11 cellular contexts compared by ENCODE assay signal in genomic region chr14:35643513-35643912, GRCh38.
"Had no signal": no experiment of that assay in that cellular context is flagged by ENCODE, and none has a peak within 500 bp of the region (broad histone marks: within the 10 kb centered on the region; RNA-seq: fewer than 3 reads in every experiment).

No MANE protein-coding gene starts in this region.

- ATAC-seq: GM23338, HCT116 had no signal

- FAIRE-seq: H1, H54 had no signal

- H2AFZ ChIP-seq: GM23248, GM23338 had no signal

- H3K9ac ChIP-seq: GM23248 had no signal

- H3K4me2 ChIP-seq: GM23338 had no signal

- H3K27ac ChIP-seq: GM23248 had no signal

- DNase-seq: GM23248, GOT3, H7, H9, HCEC 1CT, HFFc6 had no signal

- H3K4me3 ChIP-seq: GM23248, GM23338, HAP-1 had no signal

- H3K9me3 ChIP-seq: HAP-1 had no signal

- H3K36me3 ChIP-seq: HAP-1 had no signal
